In genomic region chr20:53162251-53162835, GRCh38 we compare ENCODE assay signal across 1 cellular context.
TF ChIP-seq lines count a peak whose summit lies in the region.

No MANE protein-coding gene starts in this region.

TF ChIP-seq in HEK293, 187 proteins besides CTCF, POLR2A, EP300 and RAD21 (continued from another document):
- peak; percentile 53; the same call in 1 of the 2 replicates for TF ChIP-seq ZNF561 (tag by site-specific recombination; IDR thresholded peaks at IDR 0.05; ENCODE audit: borderline replicate concordance)
- TF ChIP-seq ZBTB6 (tag by site-specific recombination; IDR thresholded peaks at IDR 0.05): no peak
- TF ChIP-seq ZNF211 (tag by site-specific recombination; IDR thresholded peaks at IDR 0.05; ENCODE audit: low read depth): no peak
- peak; percentile 98 for TF ChIP-seq ZNF660 (tag by site-specific recombination; IDR thresholded peaks at IDR 0.05)
- no peak for TF ChIP-seq ZNF768 (tag by site-specific recombination; IDR thresholded peaks at IDR 0.05)
- no peak for TF ChIP-seq ZNF571 (tag by site-specific recombination; IDR thresholded peaks at IDR 0.05)
- TF ChIP-seq ZBTB1 (tag by site-specific recombination; IDR thresholded peaks at IDR 0.05): no peak
- no peak for TF ChIP-seq ZNF792 (tag by site-specific recombination; IDR thresholded peaks at IDR 0.05)
- no peak for TF ChIP-seq ZNF664 (tag by site-specific recombination; IDR thresholded peaks at IDR 0.05)
- peak; percentile 39; the same call in 1 of the 2 replicates for TF ChIP-seq SP3 (tag by site-specific recombination; IDR thresholded peaks at IDR 0.05)
- TF ChIP-seq ZNF404 (tag by site-specific recombination; IDR thresholded peaks at IDR 0.05): no peak
- no peak for TF ChIP-seq PRDM2 (tag by site-specific recombination; IDR thresholded peaks at IDR 0.05; ENCODE audit: borderline replicate concordance)
- no peak for TF ChIP-seq ZNF513 (tag by site-specific recombination; IDR thresholded peaks at IDR 0.05)
- no peak for TF ChIP-seq ZBTB26 (tag by site-specific recombination; optimal IDR thresholded peaks at IDR 0.05)
- TF ChIP-seq ZNF623 (tag by site-specific recombination; IDR thresholded peaks at IDR 0.05): no peak
- TF ChIP-seq ZNF121 (tag by site-specific recombination; IDR thresholded peaks at IDR 0.05): no peak
- TF ChIP-seq ZNF501 (tag by site-specific recombination; IDR thresholded peaks at IDR 0.05): 0 out of 2 replicates have a peak, but pooled peaks have one; percentile 17
- no peak for TF ChIP-seq ZNF555 (tag by site-specific recombination; conservative IDR thresholded peaks at IDR 0.05)
- TF ChIP-seq ZNF157 (tag by site-specific recombination; IDR thresholded peaks at IDR 0.05): no peak
- no peak for TF ChIP-seq ZNF544 (tag by site-specific recombination; IDR thresholded peaks at IDR 0.05)
- peak; percentile 49 for TF ChIP-seq SP2 (tag by site-specific recombination; IDR thresholded peaks at IDR 0.05)
- peak; percentile 79 for TF ChIP-seq GLIS1 (tag by site-specific recombination; IDR thresholded peaks at IDR 0.05)
- peak; percentile 73 for TF ChIP-seq ZNF843 (tag by site-specific recombination; IDR thresholded peaks at IDR 0.05)
- TF ChIP-seq GLI2 (tag by site-specific recombination; IDR thresholded peaks at IDR 0.05; ENCODE audit: borderline replicate concordance, low read depth): no peak; the same call in 1 of the 2 replicates
- 0 out of 2 replicates have a peak, but pooled peaks have one; percentile 21 for TF ChIP-seq ZSCAN4 (tag by site-specific recombination; IDR thresholded peaks at IDR 0.05)
